In genomic region chr11:9293646-9294045, GRCh38 we compare ENCODE assay signal across 39 cellular contexts.
"Had no signal": no experiment of that assay in that cellular context is flagged by ENCODE, and none has a peak within 500 bp of the region (broad histone marks: within the 10 kb centered on the region; RNA-seq: fewer than 3 reads in every experiment).

No MANE protein-coding gene starts in this region.

- H3K9me3 ChIP-seq: ascending aorta had no signal

- H3K4me1 Mint-ChIP-seq: activated B cell treated with CpG ODN at 0.5 μM for 24 hours; brain; central memory CD8-positive, alpha-beta T cell had no signal

- DNase-seq: activated B cell treated with CpG ODN at 0.5 μM for 24 hours; activated CD4-positive, alpha-beta memory T cell treated with anti-CD3 and anti-CD28 coated beads for 36 hours; activated CD4-positive, alpha-beta T cell treated with anti-CD3 and anti-CD28 coated beads for 4 hours; activated CD4-positive, alpha-beta T cell treated with anti-CD3 and anti-CD28 coated beads, Interleukin-2, amount 10 ng/mL, durations not matched to agents 24 days and 14 days; activated CD4-positive, alpha-beta T cell treated with anti-CD3 and anti-CD28 coated beads, Interleukin-2, amount 50 U/mL, for 1 hour; activated CD4-positive, alpha-beta T cell treated with anti-CD3 and anti-CD28 coated beads, Interleukin-2, amount 50 U/mL, for 4 hours; activated CD4-positive, CD25-positive, alpha-beta regulatory T cell treated with anti-CD3 and anti-CD28 coated beads, Interleukin-2, amount 50 U/mL, for 72 hours; activated CD8-positive, alpha-beta memory T cell treated with anti-CD3 and anti-CD28 coated beads, Interleukin-2, amount 50 U/mL, for 4 hours; activated CD8-positive, alpha-beta T cell treated with anti-CD3 and anti-CD28 coated beads for 36 hours; activated effector memory CD4-positive, alpha-beta T cell treated with anti-CD3 and anti-CD28 coated beads, Interleukin-2, amount 50 U/mL, for 16 hours; activated gamma-delta T cell treated with Interleukin-2 at 50 U/mL for 16 hours; activated naive CD4-positive, alpha-beta T cell; activated naive CD4-positive, alpha-beta T cell treated with anti-CD3 and anti-CD28 coated beads for 36 hours; activated naive CD4-positive, alpha-beta T cell treated with anti-CD3 and anti-CD28 coated beads, Interleukin-2, amount 50 U/mL, for 16 hours; activated naive CD8-positive, alpha-beta T cell treated with anti-CD3 and anti-CD28 coated beads, Interleukin-2, amount 10 ng/mL, durations not matched to agents 7 days and 5 days; activated naive CD8-positive, alpha-beta T cell treated with anti-CD3 and anti-CD28 coated beads, Interleukin-2, amount 50 U/mL, for 24 hours; activated T-cell treated with anti-CD3 and anti-CD28 coated beads for 4 hours; activated T-cell treated with anti-CD3 and anti-CD28 coated beads, Interleukin-2, amount 50 U/mL, for 1 hour; activated T-cell treated with anti-CD3 and anti-CD28 coated beads, Interleukin-2, amount 50 U/mL, for 4 hours; activated T-cell treated with anti-CD3 and anti-CD28 coated beads, Interleukin-2, amount 50 U/mL, for 72 hours; amygdala; anterior cingulate cortex; caudate nucleus; cerebellar nuclear complex; T-helper 1 cell; T-helper 2 cell; T-helper 9 cell had no signal

- H3K9me3 Mint-ChIP-seq: activated B cell treated with CpG ODN at 0.5 μM for 24 hours; activated CD4-positive, alpha-beta memory T cell treated with anti-CD3 and anti-CD28 coated beads for 36 hours; activated CD4-positive, alpha-beta T cell treated with anti-CD3 and anti-CD28 coated beads, Interleukin-2, amount 10 ng/mL, durations not matched to agents 24 days and 14 days; activated CD8-positive, alpha-beta T cell treated with anti-CD3 and anti-CD28 coated beads for 36 hours; activated naive CD4-positive, alpha-beta T cell treated with anti-CD3 and anti-CD28 coated beads for 36 hours; activated naive CD8-positive, alpha-beta T cell treated with anti-CD3 and anti-CD28 coated beads, Interleukin-2, amount 10 ng/mL, durations not matched to agents 7 days and 5 days; activated naive CD8-positive, alpha-beta T cell treated with anti-CD3 and anti-CD28 coated beads, Interleukin-2, amount 50 U/mL, for 24 hours; activated T-cell treated with anti-CD3 and anti-CD28 coated beads, Interleukin-2, amount 50 U/mL, for 4 hours; activated T-cell treated with anti-CD3 and anti-CD28 coated beads, Interleukin-2, amount 50 U/mL, for 72 hours; activated T-helper 1 cell treated with anti-CD3 and anti-CD28 coated beads, Interleukin-12 subunit alpha, Interleukin-12 subunit beta, Interleukin-2, Interleukin-4 antibody, amounts not matched to agents 30 ng/mL and 10 ng/mL and 1 ng/mL, durations not matched to agents 14 hours and 24 hours and 36 hours; activated T-helper 17 cell treated with anti-CD3 and anti-CD28 coated beads, Interleukin-2, amount 50 U/mL, for 72 hours; brain; central memory CD8-positive, alpha-beta T cell; T-helper 1 cell treated with Interleukin-12 subunit alpha and Interleukin-12 subunit beta and Interleukin-4 antibody, amounts not matched to agents 30 μg/mL and 1 μg/mL, for 36 hours; T-helper 2 cell treated with Interferon-gamma antibody and Interleukin-4, amounts not matched to agents 5 μg/mL and 100 μg/mL, for 36 hours had no signal

- H3K4me1 ChIP-seq: ascending aorta had no signal

- H3K4me3 ChIP-seq: ascending aorta, cardiac muscle cell had no signal

- H3K4me3 Mint-ChIP-seq: activated B cell treated with CpG ODN at 0.5 μM for 24 hours; activated CD4-positive, alpha-beta memory T cell treated with anti-CD3 and anti-CD28 coated beads for 36 hours; activated CD4-positive, alpha-beta T cell treated with anti-CD3 and anti-CD28 coated beads, Interleukin-2, amount 10 ng/mL, durations not matched to agents 24 days and 14 days; activated CD8-positive, alpha-beta T cell treated with anti-CD3 and anti-CD28 coated beads for 36 hours; activated naive CD4-positive, alpha-beta T cell treated with anti-CD3 and anti-CD28 coated beads for 36 hours; activated naive CD8-positive, alpha-beta T cell; activated naive CD8-positive, alpha-beta T cell treated with anti-CD3 and anti-CD28 coated beads, Interleukin-2, amount 10 ng/mL, durations not matched to agents 7 days and 5 days; activated naive CD8-positive, alpha-beta T cell treated with anti-CD3 and anti-CD28 coated beads, Interleukin-2, amount 50 U/mL, for 24 hours; activated T-cell treated with anti-CD3 and anti-CD28 coated beads, Interleukin-2, amount 50 U/mL, for 4 hours; activated T-cell treated with anti-CD3 and anti-CD28 coated beads, Interleukin-2, amount 50 U/mL, for 72 hours; activated T-helper 1 cell treated with anti-CD3 and anti-CD28 coated beads, Interleukin-12 subunit alpha, Interleukin-12 subunit beta, Interleukin-2, Interleukin-4 antibody, amounts not matched to agents 30 ng/mL and 10 ng/mL and 1 ng/mL, durations not matched to agents 14 hours and 24 hours and 36 hours; activated T-helper 17 cell treated with anti-CD3 and anti-CD28 coated beads, Interleukin-2, amount 50 U/mL, for 72 hours; brain; central memory CD8-positive, alpha-beta T cell; T-helper 1 cell treated with Interleukin-12 subunit alpha and Interleukin-12 subunit beta and Interleukin-4 antibody, amounts not matched to agents 30 μg/mL and 1 μg/mL, for 36 hours; T-helper 2 cell treated with Interferon-gamma antibody and Interleukin-4, amounts not matched to agents 5 μg/mL and 100 μg/mL, for 36 hours had no signal

- H3K36me3 Mint-ChIP-seq: activated CD4-positive, alpha-beta memory T cell treated with anti-CD3 and anti-CD28 coated beads for 36 hours had no signal

- H3K27me3 ChIP-seq: ascending aorta, cardiac muscle cell had no signal

- ATAC-seq: activated CD8-positive, alpha-beta T cell treated with anti-CD3 and anti-CD28 coated beads for 36 hours; activated naive CD8-positive, alpha-beta T cell treated with anti-CD3 and anti-CD28 coated beads, Interleukin-2, amount 50 U/mL, for 24 hours; activated T-cell treated with anti-CD3 and anti-CD28 coated beads, Interleukin-2, amount 50 U/mL, for 4 hours; activated T-cell treated with anti-CD3 and anti-CD28 coated beads, Interleukin-2, amount 50 U/mL, for 72 hours; activated T-helper 17 cell treated with anti-CD3 and anti-CD28 coated beads, Interleukin-2, amount 50 U/mL, for 72 hours had no signal

- H3K27ac Mint-ChIP-seq: activated B cell treated with CpG ODN at 0.5 μM for 24 hours; activated CD4-positive, alpha-beta memory T cell treated with anti-CD3 and anti-CD28 coated beads for 36 hours; activated CD4-positive, alpha-beta T cell treated with anti-CD3 and anti-CD28 coated beads, Interleukin-2, amount 10 ng/mL, durations not matched to agents 24 days and 14 days; activated CD8-positive, alpha-beta T cell treated with anti-CD3 and anti-CD28 coated beads for 36 hours; activated naive CD4-positive, alpha-beta T cell treated with anti-CD3 and anti-CD28 coated beads for 36 hours; activated naive CD8-positive, alpha-beta T cell; activated naive CD8-positive, alpha-beta T cell treated with anti-CD3 and anti-CD28 coated beads, Interleukin-2, amount 10 ng/mL, durations not matched to agents 7 days and 5 days; activated naive CD8-positive, alpha-beta T cell treated with anti-CD3 and anti-CD28 coated beads, Interleukin-2, amount 50 U/mL, for 24 hours; activated T-cell treated with anti-CD3 and anti-CD28 coated beads, Interleukin-2, amount 50 U/mL, for 72 hours; activated T-helper 1 cell treated with anti-CD3 and anti-CD28 coated beads, Interleukin-12 subunit alpha, Interleukin-12 subunit beta, Interleukin-2, Interleukin-4 antibody, amounts not matched to agents 30 ng/mL and 10 ng/mL and 1 ng/mL, durations not matched to agents 14 hours and 24 hours and 36 hours; activated T-helper 17 cell treated with anti-CD3 and anti-CD28 coated beads, Interleukin-2, amount 50 U/mL, for 72 hours; brain; T-helper 1 cell treated with Interleukin-12 subunit alpha and Interleukin-12 subunit beta and Interleukin-4 antibody, amounts not matched to agents 30 μg/mL and 1 μg/mL, for 36 hours; T-helper 2 cell treated with Interferon-gamma antibody and Interleukin-4, amounts not matched to agents 5 μg/mL and 100 μg/mL, for 36 hours had no signal

- FAIRE-seq: bronchial epithelial cell, TTC549 had no signal

- H3K27ac ChIP-seq: ascending aorta, cardiac muscle cell, VCaP had no signal

- H3K27me3 Mint-ChIP-seq: activated B cell treated with CpG ODN at 0.5 μM for 24 hours; activated CD4-positive, alpha-beta memory T cell treated with anti-CD3 and anti-CD28 coated beads for 36 hours; activated CD4-positive, alpha-beta T cell treated with anti-CD3 and anti-CD28 coated beads, Interleukin-2, amount 10 ng/mL, durations not matched to agents 24 days and 14 days; activated CD8-positive, alpha-beta T cell treated with anti-CD3 and anti-CD28 coated beads for 36 hours; activated naive CD8-positive, alpha-beta T cell; activated naive CD8-positive, alpha-beta T cell treated with anti-CD3 and anti-CD28 coated beads, Interleukin-2, amount 10 ng/mL, durations not matched to agents 7 days and 5 days; activated naive CD8-positive, alpha-beta T cell treated with anti-CD3 and anti-CD28 coated beads, Interleukin-2, amount 50 U/mL, for 24 hours; activated T-helper 17 cell treated with anti-CD3 and anti-CD28 coated beads, Interleukin-2, amount 50 U/mL, for 72 hours; brain; central memory CD8-positive, alpha-beta T cell had no signal
